Comparison of ENCODE assay signal across 23 cellular contexts in genomic region chr3:44120721-44121582, GRCh38.
A peak's percentile ranks its signal among the peaks of the same experiment; 100 is the strongest.
DNase-seq lines count a peak whose midpoint lies in the region; ATAC-seq, FAIRE-seq and TF ChIP-seq lines count a peak whose summit lies in the region.
"Had no signal": no experiment of that assay in that cellular context is flagged by ENCODE, and none has a peak within 500 bp of the region (broad histone marks: within the 10 kb centered on the region; RNA-seq: fewer than 3 reads in every experiment).

No MANE protein-coding gene starts in this region.

- H3K27ac ChIP-seq in HUES64 (ENCODE audit: low read depth, low read length): peak overlapping the region; percentile 56; the same call in 1 of the 2 replicates
- H3K27ac ChIP-seq in right atrium auricular region: peak overlapping the region in 1 of 2 donors; percentile 25
- H3K27ac ChIP-seq in testis: no peak overlapping the region
- H3K27ac ChIP-seq: brain microvascular endothelial cell, esophagus squamous epithelium, GM23248 had no signal

- TF ChIP-seq CTCF in bronchial epithelial cell (IDR thresholded peaks at IDR 0.05; ENCODE audit: insufficient read depth, low read length, severe bottlenecking) (no peak), right atrium auricular region (IDR thresholded peaks at IDR 0.05) (no peak), testis (IDR thresholded peaks at IDR 0.05) (no peak)

- WGBS in HUES64: 64% methylated on average over 6 of the region's 6 CpGs
- WGBS in testis, 2 donors: 56 to 80% methylated on average over 6 of the region's 6 CpGs

- H3K27me3 ChIP-seq in HUES64 (ENCODE audit: insufficient read depth, low read length) (no peaks in the 10 kb centered on the region), bronchial epithelial cell (ENCODE audit: control insufficient read depth, insufficient read depth, low read length) (no peaks in the 10 kb centered on the region), right atrium auricular region (no peaks in the 10 kb centered on the region), testis (no peaks in the 10 kb centered on the region)
- H3K27me3 ChIP-seq: BE2C, brain microvascular endothelial cell had no signal

- no peak for ATAC-seq in GM19324 (IDR thresholded peaks at IDR 0.05; ENCODE audit: low FRiP score, unreplicated experiment)
- no peak for ATAC-seq in GM21515 (IDR thresholded peaks at IDR 0.05; ENCODE audit: unreplicated experiment)
- ATAC-seq: activated naive CD4-positive, alpha-beta T cell treated with anti-CD3 and anti-CD28 coated beads, Interleukin-2, amount 50 U/mL, for 72 hours; activated T-cell treated with anti-CD3 and anti-CD28 coated beads, Interleukin-2, amount 50 U/mL, for 4 hours had no signal

- H3K4me1 ChIP-seq in HUES64 (ENCODE audit: insufficient read depth, low read length) (peaks cover 15% of the 10 kb centered on the region), right atrium auricular region (peaks cover 0 to 4% of the 10 kb centered on the region in 2 donors), testis (no peaks in the 10 kb centered on the region)
- H3K4me1 ChIP-seq: BE2C, esophagus squamous epithelium had no signal

- H3K9me3 ChIP-seq in HUES64 (ENCODE audit: insufficient read depth, low read depth, low read length) (no peaks in the 10 kb centered on the region), right atrium auricular region (no peaks in the 10 kb centered on the region), testis (no peaks in the 10 kb centered on the region)
- H3K9me3 ChIP-seq: BE2C, esophagus squamous epithelium had no signal

- DNase-seq in bronchial epithelial cell (ENCODE audit: low read depth) (no peak), right atrium auricular region (ENCODE audit: low spot score) (peak; percentile 61), testis (peak; percentile 27), DMS53 (lab: John Stamatoyannopoulos, UW) (no peak)
- DNase-seq: activated CD4-positive, alpha-beta memory T cell treated with anti-CD3 and anti-CD28 coated beads for 36 hours; activated T-cell treated with anti-CD3 and anti-CD28 coated beads, Interleukin-2, amount 50 U/mL, for 4 hours; BE2C; brain microvascular endothelial cell; Calu3; esophagus squamous epithelium; GDM1; GM23248; MV-4-11; NCI-H2081; NCI-H510A treated with DMSO at 0.1 percent for 48 hours; OCI-M1; stimulated activated CD4-positive, alpha-beta T cell treated with anti-CD3 and anti-CD28 coated beads, Interleukin-4, amount 100 ng/mL, for 1 hour; SW 1271 had no signal

- TF ChIP-seq POLR2A in testis (IDR thresholded peaks at IDR 0.05): no peak

- intact Hi-C loops in testis (cut with DNase I; ENCODE audit: low total_unique reads): no loop called here

- no peak overlapping the region for H3K9ac ChIP-seq in HUES64 (ENCODE audit: low read depth, low read length)
- H3K9ac ChIP-seq: GM23248 had no signal

- no peaks in the 10 kb centered on the region for H3K36me3 ChIP-seq in HUES64 (ENCODE audit: insufficient read depth, low read length)
- no peaks in the 10 kb centered on the region for H3K36me3 ChIP-seq in bronchial epithelial cell (ENCODE audit: control insufficient read depth, insufficient read depth, low read length)
- H3K36me3 ChIP-seq in right atrium auricular region: no peaks in the 10 kb centered on the region
- H3K36me3 ChIP-seq in testis (ENCODE audit: low read depth, missing control alignments): no peaks in the 10 kb centered on the region
- H3K36me3 ChIP-seq: BE2C, brain microvascular endothelial cell, esophagus squamous epithelium had no signal

- no peak overlapping the region for H3K4me3 ChIP-seq in HUES64 (ENCODE audit: low read length)
- no peak overlapping the region for H3K4me3 ChIP-seq in bronchial epithelial cell (ENCODE audit: low read depth, low read length)
- no peak overlapping the region for H3K4me3 ChIP-seq in right atrium auricular region
- no peak overlapping the region for H3K4me3 ChIP-seq in testis
- H3K4me3 ChIP-seq: esophagus squamous epithelium, GM23248 had no signal

- FAIRE-seq in bronchial epithelial cell (lab: Jason Lieb, UNC): peak; percentile 43
- FAIRE-seq: GM12892 had no signal

Comparison
In these comparisons a context has a peak if more than half of its experiments do, and no peak if none do; other contexts are left out.
1. DNase-seq: peak in right atrium auricular region (single experiment) and testis (single experiment); none in bronchial epithelial cell (single experiment) and DMS53 (single experiment).